Comparison of ENCODE assay signal across 11 cellular contexts in the genomic region with DNA sequence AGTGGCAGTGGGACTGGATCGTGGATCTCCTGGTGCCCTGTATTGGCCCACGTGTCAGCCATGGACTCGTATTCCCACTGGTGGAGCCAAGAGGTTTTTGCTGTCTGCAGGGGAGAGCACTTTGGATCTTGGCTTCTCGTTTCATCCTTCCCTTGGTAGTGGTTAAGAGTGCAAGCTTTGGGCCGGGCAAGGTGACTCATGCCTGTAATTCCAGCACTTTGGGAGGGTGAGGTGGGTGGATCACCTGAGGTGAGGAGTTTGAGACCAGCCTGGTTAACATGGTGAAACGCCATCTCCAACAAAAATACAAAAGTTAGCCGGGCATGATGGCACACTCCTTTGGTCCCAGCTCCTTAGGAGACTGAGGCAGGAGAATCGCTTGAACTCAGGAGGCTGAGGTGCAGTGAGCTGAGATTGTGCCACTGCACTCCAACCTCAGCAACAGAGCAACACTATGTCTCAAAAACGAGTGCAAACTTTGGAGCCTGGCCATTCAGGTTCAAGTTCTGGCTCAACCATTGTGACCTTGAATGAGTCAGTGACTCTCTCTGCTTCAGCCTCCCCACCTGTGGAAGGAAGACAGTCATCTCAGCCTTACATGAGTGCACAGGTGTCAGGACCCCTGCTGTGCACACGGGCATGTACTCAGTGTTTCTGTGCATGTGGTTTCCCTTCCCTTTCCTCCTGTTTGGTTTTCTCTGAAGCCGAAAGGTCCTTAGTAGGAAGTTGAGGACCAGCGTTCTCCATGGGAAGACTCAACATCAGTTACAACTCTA. TPM values are rescaled to one million over a fixed set of nuclear protein-coding genes. Genes with fewer than 3 reads are reported as not detected.
DNase-seq lines count a peak whose midpoint lies in the region; ATAC-seq and TF ChIP-seq lines count a peak whose summit lies in the region.
"Had no signal": no experiment of that assay in that cellular context is flagged by ENCODE, and none has a peak within 500 bp of the region (broad histone marks: within the 10 kb centered on the region; RNA-seq: fewer than 3 reads in every experiment).

No MANE protein-coding gene starts in this region.

- no peak overlapping the region for H2BK120ac ChIP-seq in mesenchymal stem cell (ENCODE audit: low read depth, low read length)

- H4K8ac ChIP-seq in mesenchymal stem cell (ENCODE audit: low read length) = no peak overlapping the region

- no peak overlapping the region for H4K91ac ChIP-seq in mesenchymal stem cell (ENCODE audit: low read length)

- H3K14ac ChIP-seq in mesenchymal stem cell (ENCODE audit: low read length in 2 of 2) = no peak overlapping the region

- H3K27ac ChIP-seq in mesenchymal stem cell (ENCODE audit: low read length, poor library complexity, severe bottlenecking) (no peak overlapping the region), gastrocnemius medialis (no peak overlapping the region)
- H3K27ac ChIP-seq: parathyroid adenoma had no signal

- H3K4me2 ChIP-seq in mesenchymal stem cell (ENCODE audit: low read length, poor library complexity, severe bottlenecking) = no peak overlapping the region

- H3K9me3 ChIP-seq in mesenchymal stem cell (ENCODE audit: control insufficient read depth, low read length) (no peaks in the 10 kb centered on the region), gastrocnemius medialis (no peaks in the 10 kb centered on the region)

- ATAC-seq in GM18520 (IDR thresholded peaks at IDR 0.05; ENCODE audit: unreplicated experiment) = peak; percentile 50
- peak; percentile 67 for ATAC-seq in GM21528 (IDR thresholded peaks at IDR 0.05; ENCODE audit: low FRiP score, unreplicated experiment)
- ATAC-seq in HG03354 (IDR thresholded peaks at IDR 0.05; ENCODE audit: poor library complexity, severe bottlenecking, unreplicated experiment) = peak; percentile 71
- ATAC-seq in gastrocnemius medialis = no peak
- ATAC-seq: T-cell had no signal

- no peak overlapping the region for H3K18ac ChIP-seq in mesenchymal stem cell (ENCODE audit: low read depth in 1 of 2, low read length in 2 of 2)

- H3K27me3 ChIP-seq in mesenchymal stem cell (ENCODE audit: control insufficient read depth in 1 of 2, insufficient read depth in 1 of 2, low read length in 2 of 2) (peaks cover 5 to 7% of the 10 kb centered on the region in 2 experiments), gastrocnemius medialis (no peaks in the 10 kb centered on the region)

- WGBS in mesenchymal stem cell = 64% methylated on average over 11 of the region's 12 CpGs

- H3K4me1 ChIP-seq in mesenchymal stem cell (ENCODE audit: control insufficient read depth, insufficient read depth, low read depth, low read length) = peaks cover 13% of the 10 kb centered on the region
- no peaks in the 10 kb centered on the region for H3K4me1 ChIP-seq in gastrocnemius medialis
- H3K4me1 ChIP-seq: parathyroid adenoma had no signal

- H3K4me3 ChIP-seq in mesenchymal stem cell (ENCODE audit: insufficient read depth in 1 of 2, low read depth in 1 of 2, low read length in 2 of 2) = no peak overlapping the region
- no peak overlapping the region for H3K4me3 ChIP-seq in gastrocnemius medialis

- H2BK15ac ChIP-seq in mesenchymal stem cell (ENCODE audit: low read depth, poor library complexity, severe bottlenecking) = no peak overlapping the region

- no peak for TF ChIP-seq CTCF in gastrocnemius medialis (IDR thresholded peaks at IDR 0.05 in 4 of 5, conservative IDR thresholded peaks at IDR 0.05 in 1 of 5)

- H2BK12ac ChIP-seq in mesenchymal stem cell (ENCODE audit: low read length in 2 of 2) = no peak overlapping the region

- H3K4ac ChIP-seq in mesenchymal stem cell (ENCODE audit: low read depth in 1 of 2, low read length in 2 of 2) = no peak overlapping the region

- no peak overlapping the region for H3K9ac ChIP-seq in mesenchymal stem cell (ENCODE audit: low read length)
- H3K9ac ChIP-seq: parathyroid adenoma had no signal

- no peak overlapping the region for H3K23ac ChIP-seq in mesenchymal stem cell (ENCODE audit: low read length in 2 of 2)

- no peak overlapping the region for H2AK5ac ChIP-seq in mesenchymal stem cell (ENCODE audit: low read length, severe bottlenecking)

- in situ Hi-C loops in gastrocnemius medialis (cut with MboI; ENCODE audit: low sequenced_read_pairs in 4 of 4) = no loop called here

- H2BK5ac ChIP-seq in mesenchymal stem cell (ENCODE audit: low read depth, low read length, poor library complexity, severe bottlenecking) = no peak overlapping the region

- no peak overlapping the region for H2AFZ ChIP-seq in mesenchymal stem cell (ENCODE audit: low read depth, low read length)
- H2AFZ ChIP-seq: parathyroid adenoma had no signal

- DNase-seq in kidney tubule cell (ENCODE audit: low spot score) = peak; percentile 72
- DNase-seq in activated effector memory CD4-positive, alpha-beta T cell treated with anti-CD3 and anti-CD28 coated beads, Interleukin-2, amount 50 U/mL, for 16 hours = no peak
- DNase-seq in mesenchymal stem cell = no peak
- no peak for DNase-seq in gastrocnemius medialis
- no peak for DNase-seq in effector CD4-positive, alpha-beta T cell
- DNase-seq: anterior cingulate cortex, T-cell had no signal

- intact Hi-C loops in gastrocnemius medialis (cut with DNase I; ENCODE audit: low total_unique reads) = no loop called here

- H3K79me1 ChIP-seq in mesenchymal stem cell (replicated peaks; ENCODE audit: low read length, poor library complexity, severe bottlenecking) = no peaks in the 10 kb centered on the region

- H3K36me3 ChIP-seq in mesenchymal stem cell (ENCODE audit: control insufficient read depth in 1 of 2, insufficient read depth in 2 of 2, low read depth in 1 of 2, low read length in 2 of 2) = no peaks in the 10 kb centered on the region
- H3K36me3 ChIP-seq in gastrocnemius medialis = no peaks in the 10 kb centered on the region

- TF ChIP-seq POLR2A in gastrocnemius medialis (IDR thresholded peaks at IDR 0.05) = no peak

RNA-seq across cellular contexts. Expression of a gene that starts 57.4 kb away (rescaled TPM):
- polyA plus RNA-seq in mesenchymal stem cell (2013, experiment 1 of 2) = 0.21 TPM
- 0.41 TPM for polyA plus RNA-seq in mesenchymal stem cell (2013, experiment 2 of 2)
- 1 to 10 TPM; 1.8 to 3.0 (median 2.1) TPM for total RNA-seq in gastrocnemius medialis

Comparison
In these comparisons a context has a peak if more than half of its experiments do, and no peak if none do; other contexts are left out.
1. ATAC-seq: peak in GM18520 (single experiment), GM21528 (single experiment) and HG03354 (single experiment); none in gastrocnemius medialis (0 of 2).